In genomic region chr7:117238472-117238871, GRCh38 we compare ENCODE assay signal across 3 cellular contexts.
"Had no signal": no experiment of that assay in that cellular context is flagged by ENCODE, and none has a peak within 500 bp of the region (broad histone marks: within the 10 kb centered on the region; RNA-seq: fewer than 3 reads in every experiment).

No MANE protein-coding gene starts in this region.

- H3K4me3 ChIP-seq: GM12878 had no signal

- DNase-seq: GDM1, GF-D8 had no signal
